ENCODE assay signal across 2 cellular contexts in genomic region chr1:168474322-168474721, GRCh38.
TF ChIP-seq lines count a peak whose summit lies in the region.

No MANE protein-coding gene starts in this region.

TF ChIP-seq in HepG2, 621 proteins besides CTCF, POLR2A, EP300 and RAD21:
- TF ChIP-seq YEATS4 (CRISPR knock-in tag; IDR thresholded peaks at IDR 0.05; ENCODE audit: borderline replicate concordance) (no peak), ZNF687 (CRISPR knock-in tag; IDR thresholded peaks at IDR 0.05) (0 out of 2 replicates have a peak, but pooled peaks have one; percentile 26)
TF ChIP-seq in HepG2: peak in this region for 1.

TF ChIP-seq in K562, 482 proteins besides CTCF, POLR2A, EP300 and RAD21:
- TF ChIP-seq CBX5 (IDR thresholded peaks at IDR 0.05; ENCODE audit: borderline replicate concordance, low read depth) (peak; percentile 81), ZNF280A (IDR thresholded peaks at IDR 0.05; ENCODE audit: low read depth, partially characterized antibody) (peak; percentile 39), CBX3 (IDR thresholded peaks at IDR 0.05; ENCODE audit: borderline replicate concordance in 1 of 2, low read length in 2 of 2) (peak in 1 of 2 experiments; percentile 86; a peak in 1 of 3 replicates), TRIM28 (IDR thresholded peaks at IDR 0.05) (peak; percentile 66), THRB (CRISPR knock-in tag; conservative IDR thresholded peaks at IDR 0.05) (no peak), MYC (IDR thresholded peaks at IDR 0.05; ENCODE audit: low read depth, low read length) (no peak), MYC (CRISPR knock-in tag; IDR thresholded peaks at IDR 0.05; ENCODE audit: borderline replicate concordance, low read depth) (no peak), ZFP36 (IDR thresholded peaks at IDR 0.05; ENCODE audit: low read depth, low read length, partially characterized antibody) (peak; percentile 11)
